In genomic region chr3:64224826-64225606, GRCh38 we compare ENCODE assay signal across 1 cellular context.
TF ChIP-seq lines count a peak whose summit lies in the region.

TSS of gene PRICKLE2 (minus strand) at chr3:64225466. CDS start at chr3:64198927, 26,539 bp downstream.

TF ChIP-seq in GM12878, 131 proteins besides CTCF, POLR2A, EP300 and RAD21 (continued from another document):
- TF ChIP-seq RELB (IDR thresholded peaks at IDR 0.05; ENCODE audit: low read depth) (0 out of 2 replicates have a peak, but pooled peaks have one; percentile 23), WRNIP1 (IDR thresholded peaks at IDR 0.05; ENCODE audit: borderline replicate concordance, low read depth, low read length) (no peak), POU2F2 (IDR thresholded peaks at IDR 0.05; ENCODE audit: borderline replicate concordance, low read depth, low read length) (peak; percentile 81; the same call in 1 of the 3 replicates), PKNOX1 (IDR thresholded peaks at IDR 0.05) (peak; percentile 84), RELA (IDR thresholded peaks at IDR 0.05; ENCODE audit: borderline replicate concordance, partially characterized antibody) (no peak), REST (IDR thresholded peaks at IDR 0.05; ENCODE audit: low read depth, low read length) (no peak), E2F4 (IDR thresholded peaks at IDR 0.05; ENCODE audit: low read depth, low read length) (no peak), BCLAF1 (IDR thresholded peaks at IDR 0.05) (no peak), MTA2 (IDR thresholded peaks at IDR 0.05; ENCODE audit: low read depth) (no peak), MYB (IDR thresholded peaks at IDR 0.05; ENCODE audit: borderline replicate concordance, low read depth, low read length) (no peak), RAD51 (IDR thresholded peaks at IDR 0.05) (0 out of 2 replicates have a peak, but pooled peaks have one; percentile 42), CREB1 (IDR thresholded peaks at IDR 0.05; ENCODE audit: low read depth) (peak; percentile 39; the same call in 1 of the 2 replicates), GATAD2B (conservative IDR thresholded peaks at IDR 0.05; ENCODE audit: low read depth) (peak; percentile 41; the same call in 1 of the 2 replicates), NFIC (IDR thresholded peaks at IDR 0.05; ENCODE audit: low read depth, low read length) (no peak), BHLHE40 (IDR thresholded peaks at IDR 0.05; ENCODE audit: borderline replicate concordance in 1 of 2, low read depth in 2 of 2, low read length in 1 of 2) (peak in 1 of 2 experiments; percentile 24; a peak in 1 of 4 replicates), NRF1 (conservative IDR thresholded peaks at IDR 0.05; ENCODE audit: low read depth, low read length) (no peak), CUX1 (IDR thresholded peaks at IDR 0.05; ENCODE audit: insufficient replicate concordance, low read depth, low read length) (no peak), RBBP5 (conservative IDR thresholded peaks at IDR 0.05) (no peak), USF1 (IDR thresholded peaks at IDR 0.05; ENCODE audit: borderline replicate concordance, extremely low read length, insufficient read depth, low read depth, low read length) (no peak), SIN3A (IDR thresholded peaks at IDR 0.05; ENCODE audit: low read depth, low read length) (no peak; the same call in 1 of the 2 replicates), ZNF217 (IDR thresholded peaks at IDR 0.05) (no peak)
